Comparison of ENCODE assay signal across 12 cellular contexts in the genomic region with DNA sequence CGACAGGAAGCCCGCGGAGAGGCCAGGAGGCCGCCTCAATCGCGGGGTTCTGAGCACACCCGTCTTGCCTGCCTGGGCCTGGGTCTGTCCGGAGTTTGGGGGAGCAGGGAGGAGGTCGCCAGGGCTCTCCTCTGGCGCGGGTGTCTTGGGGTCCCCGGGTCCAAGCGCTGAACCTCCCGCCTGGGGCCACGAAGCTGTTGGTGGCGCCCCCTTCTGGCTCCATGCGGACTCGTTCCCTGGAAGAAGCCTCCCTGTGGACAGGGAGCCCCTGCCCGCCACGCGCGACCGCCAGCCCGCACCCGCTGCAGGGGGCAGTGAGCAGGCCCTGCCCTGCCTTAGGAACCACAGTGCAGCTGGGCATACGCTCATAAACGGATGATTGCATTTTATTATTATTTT. TPM values are rescaled to one million over a fixed set of nuclear protein-coding genes. Genes with fewer than 3 reads are reported as not detected.
DNase-seq lines count a peak whose midpoint lies in the region; ATAC-seq and TF ChIP-seq lines count a peak whose summit lies in the region.
"Had no signal": no experiment of that assay in that cellular context is flagged by ENCODE, and none has a peak within 500 bp of the region (broad histone marks: within the 10 kb centered on the region; RNA-seq: fewer than 3 reads in every experiment).

No MANE protein-coding gene starts in this region.

- no peaks in the 10 kb centered on the region for H3K36me3 ChIP-seq in DOHH2 (ENCODE audit: control insufficient read depth, low read length)
- H3K36me3 ChIP-seq: spleen had no signal

- H3K9me3 ChIP-seq in DOHH2 (ENCODE audit: control insufficient read depth, insufficient read depth, low read length): no peaks in the 10 kb centered on the region
- H3K9me3 ChIP-seq: spleen had no signal

- no peaks in the 10 kb centered on the region; the same call in 1 of the 2 replicates for H3F3A ChIP-seq in DOHH2 (ENCODE audit: control insufficient read depth, insufficient read depth)

- H3K27ac ChIP-seq in DOHH2 (ENCODE audit: low read depth, low read length): no peak overlapping the region
- H3K27ac ChIP-seq: HL-60, spleen had no signal

- H3K27me3 ChIP-seq in DOHH2 (ENCODE audit: control insufficient read depth, low read length): no peaks in the 10 kb centered on the region
- H3K27me3 ChIP-seq: spleen had no signal

- H3K4me3 ChIP-seq in DOHH2 (ENCODE audit: low read length): no peak overlapping the region
- no peak overlapping the region for H3K4me3 ChIP-seq in cardiac fibroblast (replicated peaks in 1 of 2; ENCODE audit: low read depth in 2 of 2, low read length in 2 of 2)
- H3K4me3 ChIP-seq in retinal pigment epithelial cell (ENCODE audit: low read length): no peak overlapping the region
- H3K4me3 ChIP-seq: spleen had no signal

- H3K79me2 ChIP-seq in DOHH2 (ENCODE audit: control insufficient read depth, low read length): no peaks in the 10 kb centered on the region

- H3K27ac Mint-ChIP-seq in HFFc6: no peak overlapping the region
- H3K27ac Mint-ChIP-seq: stimulated activated effector memory CD8-positive, alpha-beta T cell treated with anti-CD3 and anti-CD28 coated beads, Interleukin-12 subunit alpha, Interleukin-12 subunit beta, amount 100 ng/mL, for 72 hours had no signal

- H3K9me2 ChIP-seq in DOHH2 (replicated peaks; ENCODE audit: control insufficient read depth, low read length): no peaks in the 10 kb centered on the region

- no peak overlapping the region for H3K4me3 Mint-ChIP-seq in HFFc6
- H3K4me3 Mint-ChIP-seq: stimulated activated effector memory CD8-positive, alpha-beta T cell treated with anti-CD3 and anti-CD28 coated beads, Interleukin-12 subunit alpha, Interleukin-12 subunit beta, amount 100 ng/mL, for 72 hours had no signal

- peaks cover 25% of the 10 kb centered on the region for H3K4me1 Mint-ChIP-seq in HFFc6 (ENCODE audit: low read depth)

- H3K9me3 Mint-ChIP-seq in HFFc6: no peaks in the 10 kb centered on the region
- H3K9me3 Mint-ChIP-seq: stimulated activated effector memory CD8-positive, alpha-beta T cell treated with anti-CD3 and anti-CD28 coated beads, Interleukin-12 subunit alpha, Interleukin-12 subunit beta, amount 100 ng/mL, for 72 hours had no signal

- no peaks in the 10 kb centered on the region for H4K20me1 ChIP-seq in DOHH2 (ENCODE audit: control insufficient read depth, insufficient read depth, low read depth, low read length)

- no peaks in the 10 kb centered on the region; the same call in none of the 2 replicates for H3K27me3 Mint-ChIP-seq in HFFc6 (ENCODE audit: insufficient read depth)

- no peaks in the 10 kb centered on the region for H3K36me3 Mint-ChIP-seq in HFFc6 (ENCODE audit: low read depth)

- ATAC-seq in HG03571 (IDR thresholded peaks at IDR 0.05; ENCODE audit: unreplicated experiment) (no peak), HG02642 (IDR thresholded peaks at IDR 0.05; ENCODE audit: poor library complexity, unreplicated experiment) (no peak)
- ATAC-seq: stimulated activated effector memory CD8-positive, alpha-beta T cell treated with anti-CD3 and anti-CD28 coated beads, Interleukin-12 subunit alpha, Interleukin-12 subunit beta, amount 100 ng/mL, for 72 hours had no signal

- DNase-seq in HFFc6: no peak
- DNase-seq in cardiac fibroblast (ENCODE audit: low read depth in 2 of 2): no peak
- DNase-seq in retinal pigment epithelial cell (ENCODE audit: low read depth): no peak
- no peak for DNase-seq in SHP77 treated with DMSO at 0.1 percent for 48 hours (lab: John Stamatoyannopoulos, UW)
- DNase-seq: NCI-H1105, NCI-H526 treated with DMSO at 0.1 percent for 48 hours, spleen had no signal

- no peak overlapping the region for H3K4me2 ChIP-seq in DOHH2 (ENCODE audit: low read length)

- H3K4me1 ChIP-seq in DOHH2 (ENCODE audit: control insufficient read depth, low read length): peaks cover 35% of the 10 kb centered on the region

- TF ChIP-seq CTCF in DOHH2 (IDR thresholded peaks at IDR 0.05; ENCODE audit: low read depth, low read length, poor library complexity, severe bottlenecking): peak; percentile 58
- TF ChIP-seq CTCF in HFFc6 (IDR thresholded peaks at IDR 0.05): peak; percentile 60
- TF ChIP-seq CTCF in cardiac fibroblast (IDR thresholded peaks at IDR 0.05; ENCODE audit: low read depth, low read length): peak; percentile 23
- peak; percentile 11 for TF ChIP-seq CTCF in retinal pigment epithelial cell (conservative IDR thresholded peaks at IDR 0.05; ENCODE audit: low read depth, low read length)

RNA-seq across cellular contexts. Expression of a gene that starts 44.7 kb away (rescaled TPM):
- 10 to 100 TPM; 17.5 to 25.5 (median 22.4) TPM for total RNA-seq in HFFc6 (2021; fragmentation: NEBNext Ultra II Directional; extraction: Animal tissue kit (Norgen Biotek cat#: 25700))

RNA-seq across cellular contexts. Expression of a gene that starts 58.0 kb away (rescaled TPM):
- 10 to 100 TPM; 37.7 to 42.3 (median 40.8) TPM for total RNA-seq in HFFc6 (2021; fragmentation: NEBNext Ultra II Directional; extraction: Animal tissue kit (Norgen Biotek cat#: 25700))
